Comparison of ENCODE assay signal across 8 cellular contexts in the genomic region with DNA sequence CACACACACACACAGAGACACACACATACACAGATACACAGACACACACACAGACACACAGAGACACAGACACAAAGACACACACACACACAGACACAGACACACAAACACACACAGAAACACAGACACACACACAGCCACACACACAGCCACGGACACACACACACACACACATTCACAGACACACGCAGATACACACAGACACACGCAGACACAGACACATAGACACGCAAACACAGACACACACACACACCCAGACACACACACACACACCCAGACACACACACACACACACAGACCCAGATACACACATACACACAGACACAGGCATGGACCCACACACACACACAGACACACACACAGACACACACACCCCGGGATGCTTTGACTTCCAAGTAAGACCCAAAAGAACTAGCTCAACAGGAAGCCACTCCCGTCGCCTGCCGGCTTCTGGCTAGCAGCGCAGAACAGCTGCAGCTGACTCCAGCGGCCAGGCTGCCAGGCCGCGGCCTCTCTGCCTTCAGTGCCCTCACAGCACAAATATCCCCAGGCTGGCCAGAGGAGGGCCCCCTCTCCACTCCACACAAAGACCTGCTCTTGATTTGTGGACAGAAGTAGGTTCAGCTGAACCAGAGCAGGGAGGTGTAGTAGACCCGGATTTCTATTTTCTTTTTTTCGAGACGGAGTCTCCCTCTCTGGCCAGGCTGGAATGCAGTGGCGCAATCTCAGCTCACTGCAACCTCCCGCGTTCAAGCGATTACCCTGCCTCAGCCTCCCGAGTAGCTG. TPM values are rescaled to one million over a fixed set of nuclear protein-coding genes. Genes with fewer than 3 reads are reported as not detected.
A peak's percentile ranks its signal among the peaks of the same experiment; 100 is the strongest.
DNase-seq lines count a peak whose midpoint lies in the region; ATAC-seq, FAIRE-seq and TF ChIP-seq lines count a peak whose summit lies in the region.

No MANE protein-coding gene starts in this region.

- FAIRE-seq in H54 (lab: Jason Lieb, UNC) (no peak), bronchial epithelial cell (lab: Jason Lieb, UNC) (no peak)

- H3F3A ChIP-seq in smooth muscle cell (ENCODE audit: low read depth): no peaks in the 10 kb centered on the region

- no peak overlapping the region for H3K4me3 ChIP-seq in BE2C (ENCODE audit: low read depth, low read length)
- no peak overlapping the region for H3K4me3 ChIP-seq in bronchial epithelial cell (ENCODE audit: low read depth, low read length)
- H3K4me3 ChIP-seq in smooth muscle cell: no peak overlapping the region

- H3K4me1 ChIP-seq in BE2C (no peaks in the 10 kb centered on the region), smooth muscle cell (ENCODE audit: low read depth) (no peaks in the 10 kb centered on the region)

- H3K9me3 ChIP-seq in BE2C (no peaks in the 10 kb centered on the region), smooth muscle cell (replicated peaks; ENCODE audit: low read depth) (no peaks in the 10 kb centered on the region)

- no peaks in the 10 kb centered on the region for H3K27me3 ChIP-seq in BE2C
- no peaks in the 10 kb centered on the region for H3K27me3 ChIP-seq in bronchial epithelial cell (ENCODE audit: control insufficient read depth, insufficient read depth, low read length)
- no peaks in the 10 kb centered on the region for H3K27me3 ChIP-seq in smooth muscle cell (ENCODE audit: low read depth)

- H3K36me3 ChIP-seq in BE2C: no peaks in the 10 kb centered on the region
- H3K36me3 ChIP-seq in bronchial epithelial cell (ENCODE audit: control insufficient read depth, insufficient read depth, low read length): no peaks in the 10 kb centered on the region
- no peaks in the 10 kb centered on the region for H3K36me3 ChIP-seq in smooth muscle cell (ENCODE audit: low read depth)

- 18% methylated on average over 20 of the region's 20 CpGs for whole genome bisulfite sequencing in smooth muscle cell (ENCODE audit: low lambda C conversion rate)

- TF ChIP-seq POLR2A in H54 (IDR thresholded peaks at IDR 0.05; ENCODE audit: low read depth, low read length): no peak

- H3K79me2 ChIP-seq in smooth muscle cell (ENCODE audit: low read depth): no peaks in the 10 kb centered on the region

- peak overlapping the region; percentile 29 for H3K9ac ChIP-seq in smooth muscle cell (ENCODE audit: low read depth)

- no peak overlapping the region for H2AFZ ChIP-seq in smooth muscle cell (ENCODE audit: low read depth)

- 0 out of 2 replicates have a peak overlapping the region, but pooled peaks have one; percentile 5 for H3K27ac ChIP-seq in VCaP
- peak overlapping the region; percentile 87 for H3K27ac ChIP-seq in smooth muscle cell (ENCODE audit: low read depth)

- TF ChIP-seq CTCF in BE2C (IDR thresholded peaks at IDR 0.05; ENCODE audit: low read depth, low read length) (peak; percentile 71), VCaP (conservative IDR thresholded peaks at IDR 0.05) (peak; percentile 78), bronchial epithelial cell (IDR thresholded peaks at IDR 0.05; ENCODE audit: insufficient read depth, low read length, severe bottlenecking) (peak; percentile 84), smooth muscle cell (IDR thresholded peaks at IDR 0.05; ENCODE audit: borderline replicate concordance, insufficient read depth, poor library complexity, severe bottlenecking) (peak; percentile 63)

- no peak for ATAC-seq in HG03432 (IDR thresholded peaks at IDR 0.05; ENCODE audit: unreplicated experiment)

- peak overlapping the region; percentile 48 for H3K4me2 ChIP-seq in smooth muscle cell

- DNase-seq in BE2C (peak; percentile 85), H54 (ENCODE audit: insufficient read length, low spot score) (peak; percentile 85), NCI-H2227 (lab: John Stamatoyannopoulos, UW; ENCODE audit: unreplicated experiment) (peak; percentile 42), bronchial epithelial cell (ENCODE audit: low read depth) (peak; percentile 91), islet precursor cell (peak; percentile 100), smooth muscle cell (lab: John Stamatoyannopoulos, UW; ENCODE audit: unreplicated experiment) (peak; percentile 46)

- H4K20me1 ChIP-seq in smooth muscle cell (ENCODE audit: low read depth): no peaks in the 10 kb centered on the region

RNA-seq across cellular contexts. Expression of a gene that starts 6.0 kb away (rescaled TPM):
- polyA plus RNA-seq in BE2C (2012; ENCODE audit: insufficient read depth, insufficient read length, low read depth): not detected
- total RNA-seq in bronchial epithelial cell (0.13 and 0.79 TPM in 2 replicates), smooth muscle cell (1.7 and 4.3 TPM in 2 replicates)
- polyA plus RNA-seq in smooth muscle cell: 0.83 and 2.7 TPM in 2 replicates

RNA-seq across cellular contexts. Expression of a gene that starts 9.6 kb away (rescaled TPM):
- polyA plus RNA-seq in BE2C (2012; ENCODE audit: insufficient read depth, insufficient read length, low read depth): 0.52 TPM
- 5.5 and 8.3 TPM in 2 replicates for total RNA-seq in bronchial epithelial cell
- 5.0 and 9.9 TPM in 2 replicates for total RNA-seq in smooth muscle cell
- 10.7 and 14.1 TPM in 2 replicates for polyA plus RNA-seq in smooth muscle cell

RNA-seq across cellular contexts. Expression of a gene that starts 23.2 kb away (rescaled TPM):
- 0.68 TPM for polyA plus RNA-seq in BE2C (2012; ENCODE audit: insufficient read depth, insufficient read length, low read depth)
- total RNA-seq in bronchial epithelial cell: not detected in 2 replicates
- not detected in 2 replicates for total RNA-seq in smooth muscle cell
- polyA plus RNA-seq in smooth muscle cell: 0.07 and 0.41 TPM in 2 replicates

RNA-seq across cellular contexts. Expression of a gene that starts 30.9 kb away (rescaled TPM):
- 80.7 TPM for polyA plus RNA-seq in BE2C (2012; ENCODE audit: insufficient read depth, insufficient read length, low read depth)
- 51.6 and 71.8 TPM in 2 replicates for total RNA-seq in bronchial epithelial cell
- 29.9 and 39.3 TPM in 2 replicates for total RNA-seq in smooth muscle cell
- polyA plus RNA-seq in smooth muscle cell: 64.9 and 67.5 TPM in 2 replicates

RNA-seq across cellular contexts. Expression of a gene that starts 31.2 kb away (rescaled TPM):
- polyA plus RNA-seq in BE2C (2012; ENCODE audit: insufficient read depth, insufficient read length, low read depth): 87.9 TPM
- total RNA-seq in bronchial epithelial cell (15.8 and 26.0 TPM in 2 replicates), smooth muscle cell (23.7 and 39.6 TPM in 2 replicates)
- 59.4 and 61.6 TPM in 2 replicates for polyA plus RNA-seq in smooth muscle cell

Comparison
In these comparisons a context has a peak if more than half of its experiments do, and no peak if none do; other contexts are left out.
1. DNase-seq: peak in every context shown above with its lines; median percentile 100 in islet precursor cell; 91 in bronchial epithelial cell; 85 in BE2C; 85 in H54; 46 in smooth muscle cell; 42 in NCI-H2227.